ENCODE assay signal across 8 cellular contexts in the genomic region with DNA sequence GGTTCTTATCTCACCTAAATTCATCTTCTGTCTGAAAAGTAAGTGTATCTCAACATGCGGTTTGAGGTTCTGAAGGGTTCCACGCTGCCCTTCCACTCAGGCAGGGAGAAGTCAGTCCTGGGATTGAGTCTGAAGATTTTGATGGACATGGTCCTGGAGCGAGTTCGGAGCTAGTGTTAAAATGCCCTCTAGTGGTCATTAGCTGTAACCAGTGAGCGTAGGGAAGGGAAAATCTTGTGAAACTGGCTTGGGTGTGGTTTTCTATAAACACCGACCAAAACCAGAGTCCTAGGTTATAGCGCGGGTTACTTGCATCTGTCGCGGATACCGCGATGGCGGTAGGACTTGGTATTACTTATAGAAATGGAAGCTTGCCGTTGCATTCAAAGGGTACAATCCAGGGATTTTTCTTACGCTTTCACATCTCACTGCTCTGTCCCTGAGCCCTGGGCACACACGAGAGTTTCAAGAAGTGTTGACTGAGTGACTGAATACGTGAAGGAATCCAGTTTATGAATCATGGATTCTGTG.
DNase-seq lines count a peak whose midpoint lies in the region; ATAC-seq and TF ChIP-seq lines count a peak whose summit lies in the region.

No MANE protein-coding gene starts in this region.

- H3K27ac ChIP-seq in RWPE2 (ENCODE audit: poor library complexity, severe bottlenecking) (no peak overlapping the region), neural cell (ENCODE audit: low read length) (no peak overlapping the region)

- H3K4me1 Mint-ChIP-seq in HFFc6 (ENCODE audit: low read depth) = no peaks in the 10 kb centered on the region; the same call in 1 of the 2 replicates

- DNase-seq in 8988T (peak; percentile 13), HFFc6 (peak; percentile 31), RWPE2 (ENCODE audit: low spot score) (no peak), fibroblast of gingiva (ENCODE audit: low read depth) (peak; percentile 10), activated gamma-delta T cell (lab: John Stamatoyannopoulos, UW) (no peak)

- H3K27ac Mint-ChIP-seq in HFFc6 = no peak overlapping the region

- TF ChIP-seq CTCF in GM12874 (IDR thresholded peaks at IDR 0.05; ENCODE audit: insufficient read depth, low read depth, low read length) (peak; percentile 78), HFFc6 (IDR thresholded peaks at IDR 0.05) (peak; percentile 85), Loucy (conservative IDR thresholded peaks at IDR 0.05; ENCODE audit: low read length) (peak; percentile 81), RWPE2 (IDR thresholded peaks at IDR 0.05; ENCODE audit: poor library complexity, severe bottlenecking) (peak; percentile 89), neural cell (IDR thresholded peaks at IDR 0.05; ENCODE audit: poor library complexity, severe bottlenecking) (peak; percentile 83)

- H3K27me3 Mint-ChIP-seq in HFFc6 (ENCODE audit: insufficient read depth) = no peaks in the 10 kb centered on the region

- no peaks in the 10 kb centered on the region for H3K9me2 ChIP-seq in Loucy (replicated peaks; ENCODE audit: low read depth, low read length)
- H3K9me2 ChIP-seq in neural cell (ENCODE audit: insufficient read depth, low read length) = no peaks in the 10 kb centered on the region

- H4K20me1 ChIP-seq in Loucy (ENCODE audit: insufficient read depth, low read length, poor library complexity, severe bottlenecking) = no peaks in the 10 kb centered on the region
- no peaks in the 10 kb centered on the region for H4K20me1 ChIP-seq in neural cell (ENCODE audit: insufficient read depth)

- H3F3A ChIP-seq in Loucy (ENCODE audit: low read depth) = no peaks in the 10 kb centered on the region
- H3F3A ChIP-seq in neural cell (ENCODE audit: insufficient read depth, low read length, poor library complexity, severe bottlenecking) = no peaks in the 10 kb centered on the region

- H3K9me3 Mint-ChIP-seq in HFFc6 = no peaks in the 10 kb centered on the region

- H3K4me3 Mint-ChIP-seq in HFFc6 = peak overlapping the region; percentile 71

- H2AFZ ChIP-seq in Loucy (ENCODE audit: low read length) (no peak overlapping the region), neural cell (ENCODE audit: low read depth, low read length) (no peak overlapping the region)

- H3K79me2 ChIP-seq in Loucy (ENCODE audit: insufficient read depth, low read length) = no peaks in the 10 kb centered on the region
- no peaks in the 10 kb centered on the region for H3K79me2 ChIP-seq in neural cell (replicated peaks; ENCODE audit: insufficient read depth, low read length)

- H3K36me3 ChIP-seq in Loucy (ENCODE audit: insufficient read depth, low read length) = no peaks in the 10 kb centered on the region
- no peaks in the 10 kb centered on the region for H3K36me3 ChIP-seq in RWPE2 (ENCODE audit: low read depth)
- H3K36me3 ChIP-seq in neural cell (ENCODE audit: insufficient read depth, low read length) = no peaks in the 10 kb centered on the region

- H3K4me1 ChIP-seq in Loucy (ENCODE audit: insufficient read depth, low read length, poor library complexity, severe bottlenecking) (no peaks in the 10 kb centered on the region), RWPE2 (ENCODE audit: insufficient read depth, poor library complexity, severe bottlenecking) (no peaks in the 10 kb centered on the region)

- TF ChIP-seq RAD21 in neural cell (conservative IDR thresholded peaks at IDR 0.05) = peak; percentile 88

- peak; percentile 89 for ATAC-seq in RWPE2 (ENCODE audit: low read depth)

- H3K9me3 ChIP-seq in Loucy (ENCODE audit: insufficient read depth, low read depth, low read length) = no peaks in the 10 kb centered on the region
- H3K9me3 ChIP-seq in RWPE2 (ENCODE audit: severe bottlenecking) = no peaks in the 10 kb centered on the region
- no peaks in the 10 kb centered on the region for H3K9me3 ChIP-seq in neural cell (ENCODE audit: low read length)

- TF ChIP-seq EP300 in neural cell (conservative IDR thresholded peaks at IDR 0.05; ENCODE audit: poor library complexity, severe bottlenecking) = peak; percentile 19

- H3K9ac ChIP-seq in Loucy (ENCODE audit: low read depth, low read length, poor library complexity, severe bottlenecking) (no peak overlapping the region), neural cell (ENCODE audit: low read length) (no peak overlapping the region)

- no peaks in the 10 kb centered on the region for H3K27me3 ChIP-seq in Loucy (ENCODE audit: insufficient read depth, low read length, poor library complexity, severe bottlenecking)
- H3K27me3 ChIP-seq in RWPE2 (ENCODE audit: insufficient read depth, poor library complexity, severe bottlenecking) = peaks cover 8% of the 10 kb centered on the region
- no peaks in the 10 kb centered on the region for H3K27me3 ChIP-seq in neural cell (ENCODE audit: insufficient read depth, low read depth, low read length)

- H3K36me3 Mint-ChIP-seq in HFFc6 (ENCODE audit: low read depth) = no peaks in the 10 kb centered on the region

- H3K4me2 ChIP-seq in Loucy (ENCODE audit: low read depth, low read length, poor library complexity, severe bottlenecking) (no peak overlapping the region), neural cell (ENCODE audit: low read length) (no peak overlapping the region)

- H3K4me3 ChIP-seq in Loucy (ENCODE audit: low read length, poor library complexity, severe bottlenecking) (no peak overlapping the region), RWPE2 (ENCODE audit: severe bottlenecking) (no peak overlapping the region), neural cell (ENCODE audit: low read length) (no peak overlapping the region)

TF ChIP-seq in neural cell, 6 proteins besides CTCF, POLR2A, EP300 and RAD21:
- TF ChIP-seq SMC3 (conservative IDR thresholded peaks at IDR 0.05; ENCODE audit: poor library complexity) = peak; percentile 79
- no peak for TF ChIP-seq TAF1 (IDR thresholded peaks at IDR 0.05; ENCODE audit: low read depth)

Comparison
In these comparisons a context has a peak if more than half of its experiments do, and no peak if none do; other contexts are left out.
1. DNase-seq: peak in 8988T (single experiment), HFFc6 (single experiment) and fibroblast of gingiva (single experiment); none in RWPE2 (single experiment) and activated gamma-delta T cell (single experiment).
2. Peak in every context shown above with its lines, with median percentiles within 50 percentile points of each other: CTCF ChIP-seq.